18 cellular contexts compared by ENCODE assay signal in the genomic region with DNA sequence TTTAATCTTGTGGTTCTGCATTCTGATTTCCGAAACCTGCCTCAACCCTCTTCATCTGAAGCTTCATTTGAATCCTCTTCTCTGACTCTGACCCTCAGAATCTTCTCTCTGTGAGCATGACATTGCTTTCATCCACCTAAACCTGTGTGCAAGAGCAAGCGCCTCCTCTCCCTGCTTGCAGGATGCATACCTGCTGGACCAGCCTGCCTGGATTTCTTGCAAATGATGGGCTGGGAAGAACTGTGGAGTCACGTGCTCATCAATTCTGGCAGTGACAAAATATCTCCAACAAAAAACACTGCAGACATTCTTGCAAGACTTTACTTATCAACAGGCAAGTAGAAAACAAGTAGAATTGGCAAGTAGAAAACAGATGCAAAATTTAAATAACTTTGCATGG. TPM values are rescaled to one million over a fixed set of nuclear protein-coding genes. Genes with fewer than 3 reads are reported as not detected.
DNase-seq lines count a peak whose midpoint lies in the region; ATAC-seq and TF ChIP-seq lines count a peak whose summit lies in the region.
"Had no signal": no experiment of that assay in that cellular context is flagged by ENCODE, and none has a peak within 500 bp of the region (broad histone marks: within the 10 kb centered on the region; RNA-seq: fewer than 3 reads in every experiment).

No MANE protein-coding gene starts in this region.

- H3K27me3 Mint-ChIP-seq in endodermal cell (ENCODE audit: insufficient read depth) (peaks cover 3% of the 10 kb centered on the region), type B pancreatic cell (peaks cover 3% of the 10 kb centered on the region)

- TF ChIP-seq CTCF in VCaP (conservative IDR thresholded peaks at IDR 0.05) (no peak), endodermal cell (conservative IDR thresholded peaks at IDR 0.05) (no peak), type B pancreatic cell (conservative IDR thresholded peaks at IDR 0.05) (no peak)

- H3K4me1 Mint-ChIP-seq in endodermal cell (peaks cover 5% of the 10 kb centered on the region), type B pancreatic cell (ENCODE audit: unreplicated experiment) (no peaks in the 10 kb centered on the region)

- peak overlapping the region; percentile 74 for H3K27ac ChIP-seq in VCaP
- H3K27ac ChIP-seq in endodermal cell (ENCODE audit: low read depth, low read length), result no peak overlapping the region
- H3K27ac ChIP-seq: C4-2B, GM23248 had no signal

- H3K4me3 ChIP-seq in endodermal cell (ENCODE audit: low read length), result no peak overlapping the region
- H3K4me3 ChIP-seq: GM12878, GM23248 had no signal

- 87 to 92% methylated on average over 3 of the region's 3 CpGs for WGBS in endodermal cell (ENCODE audit: insufficient coverage in 1 of 2, insufficient read length in 1 of 2), 2 experiments

- no peak overlapping the region for H3K27ac Mint-ChIP-seq in endodermal cell
- peak overlapping the region; percentile 88 for H3K27ac Mint-ChIP-seq in type B pancreatic cell
- H3K27ac Mint-ChIP-seq: CD4-positive, alpha-beta T cell had no signal

- H3K27me3 ChIP-seq in endodermal cell (ENCODE audit: control insufficient read depth, insufficient read depth, low read length, poor library complexity, severe bottlenecking), result no peaks in the 10 kb centered on the region

- ATAC-seq in HG03097 (IDR thresholded peaks at IDR 0.05; ENCODE audit: low FRiP score, unreplicated experiment), result no peak
- ATAC-seq: GM12878 had no signal

- H3K9me3 Mint-ChIP-seq in endodermal cell (peaks cover under 1% of the 10 kb centered on the region), type B pancreatic cell (no peaks in the 10 kb centered on the region)

- H3K4me1 ChIP-seq in endodermal cell (ENCODE audit: control insufficient read depth, insufficient read depth, low read length), result no peaks in the 10 kb centered on the region

- H3K4me3 Mint-ChIP-seq in endodermal cell, result no peak overlapping the region
- H3K4me3 Mint-ChIP-seq in type B pancreatic cell, result peak overlapping the region; percentile 72
- H3K4me3 Mint-ChIP-seq: CD4-positive, alpha-beta T cell had no signal

- peaks cover 3% of the 10 kb centered on the region for H3K9me3 ChIP-seq in endodermal cell (ENCODE audit: control insufficient read depth, low read length)

- no peak overlapping the region for H3K9ac ChIP-seq in endodermal cell (ENCODE audit: extremely low read depth, low read length, poor library complexity, severe bottlenecking)
- H3K9ac ChIP-seq: GM23248 had no signal

- no peaks in the 10 kb centered on the region for H3K36me3 ChIP-seq in endodermal cell (ENCODE audit: control insufficient read depth, insufficient read depth, low read length)

- H3K36me3 Mint-ChIP-seq in endodermal cell (ENCODE audit: low read depth) (no peaks in the 10 kb centered on the region), type B pancreatic cell (no peaks in the 10 kb centered on the region)

- DNase-seq in endodermal cell (peak; percentile 60), iPS-NIHi7 (ENCODE audit: extremely low spot score) (peak; percentile 50), type B pancreatic cell (ENCODE audit: extremely low spot score, unreplicated experiment) (no peak), SK-N-DZ (ENCODE audit: low spot score) (no peak), OCI-M1 (lab: John Stamatoyannopoulos, UW) (no peak), DMS153 (lab: John Stamatoyannopoulos, UW) (no peak)
- DNase-seq: ACHN; AML-193; CD4-positive, alpha-beta T cell; DMS79 treated with DMSO at 0.1 percent for 48 hours; GM23248; H7 had no signal

RNA-seq across cellular contexts. Expression of gene SLC35F3, which starts 20.8 kb away (rescaled TPM):
- total RNA-seq in endodermal cell, result 10 to 100 TPM; 14.4 to 14.8 TPM
- polyA plus RNA-seq in endodermal cell (2013, experiment 1 of 2), result 4.0 TPM
- polyA plus RNA-seq in endodermal cell (2013, experiment 2 of 2), result 3.8 TPM
- 1.5 and 2.1 TPM in 2 replicates for total RNA-seq in type B pancreatic cell (ENCODE audit: low replicate concordance)
- polyA plus RNA-seq in SK-N-DZ (2014; cell fraction: cytosol; rRNA removed), result not detected in 2 replicates
- not detected in 2 replicates for polyA plus RNA-seq in SK-N-DZ (2014; cell fraction: nucleus; rRNA removed)
- total RNA-seq: G401, HT-29 had no signal

Comparison
In these comparisons a context has a peak if more than half of its experiments do, and no peak if none do; other contexts are left out.
1. DNase-seq: peak in endodermal cell (single experiment) and iPS-NIHi7 (single experiment); none in type B pancreatic cell (single experiment), SK-N-DZ (single experiment), OCI-M1 (single experiment) and DMS153 (single experiment).